8 cellular contexts compared by ENCODE assay signal in genomic region chr12:120264086-120264485, GRCh38. TPM values are rescaled to one million over a fixed set of nuclear protein-coding genes. Genes with fewer than 3 reads are reported as not detected.
A peak's percentile ranks its signal among the peaks of the same experiment; 100 is the strongest.
DNase-seq lines count a peak whose midpoint lies in the region; ATAC-seq and TF ChIP-seq lines count a peak whose summit lies in the region.

No MANE protein-coding gene starts in this region.

- H3K36me3 Mint-ChIP-seq in activated CD4-positive, alpha-beta T cell treated with anti-CD3 and anti-CD28 coated beads for 36 hours (ENCODE audit: low read depth): peaks cover 16% of the 10 kb centered on the region

- peak overlapping the region; percentile 96 for H3K4me3 ChIP-seq in coronary artery
- peak overlapping the region; percentile 75 to 94 (median 89) for H3K4me3 ChIP-seq in tibial nerve

- H3K9me3 Mint-ChIP-seq in activated CD4-positive, alpha-beta T cell treated with anti-CD3 and anti-CD28 coated beads for 36 hours (ENCODE audit: low read depth): no peaks in the 10 kb centered on the region

- H3K9me3 ChIP-seq in tibial nerve: no peaks in the 10 kb centered on the region

- CTCF ChIA-PET in activated CD4-positive, alpha-beta T cell treated with anti-CD3 and anti-CD28 coated beads for 36 hours (lab: Charles Lee): interaction anchor here (0.6 to 24.9 kb wide), 7 partner anchors 9 to 129 kb away, joined by 3 to 518 read pairs (median 5); partner anchors contain the start of gene SIRT4

- no peak for DNase-seq in activated CD4-positive, alpha-beta T cell treated with anti-CD3 and anti-CD28 coated beads for 36 hours
- no peak for DNase-seq in activated CD4-positive, alpha-beta T cell treated with anti-CD3 and anti-CD28 coated beads, Interleukin-2, amount 50 U/mL, for 4 hours
- no peak for DNase-seq in coronary artery (ENCODE audit: low spot score)
- DNase-seq in lung microvascular endothelial cell (ENCODE audit: low read depth in 2 of 2): peak; percentile 27 to 53
- DNase-seq in tibial nerve (ENCODE audit: low spot score in 2 of 2): no peak
- no peak for DNase-seq in NK-92 (lab: John Stamatoyannopoulos, UW; ENCODE audit: unreplicated experiment)
- DNase-seq in central memory CD4-positive, alpha-beta T cell: no peak

- peak overlapping the region; percentile 85 for H3K27ac Mint-ChIP-seq in activated CD4-positive, alpha-beta T cell treated with anti-CD3 and anti-CD28 coated beads for 36 hours

- POLR2A ChIA-PET in activated CD4-positive, alpha-beta T cell treated with anti-CD3 and anti-CD28 coated beads for 36 hours (lab: Charles Lee): interaction anchor here (5.1 to 7.3 kb wide), 3 partner anchors 27 to 63 kb away, joined by 46 to 117 read pairs (median 61); partner anchors contain the start of genes RNU4-1, RNU4-2 and RPLP0

- H3K27me3 Mint-ChIP-seq in activated CD4-positive, alpha-beta T cell treated with anti-CD3 and anti-CD28 coated beads for 36 hours: no peaks in the 10 kb centered on the region

- TF ChIP-seq CTCF in coronary artery (IDR thresholded peaks at IDR 0.05) (no peak), tibial nerve (IDR thresholded peaks at IDR 0.05) (no peak)

- intact Hi-C loops in activated CD4-positive, alpha-beta T cell treated with anti-CD3 and anti-CD28 coated beads for 36 hours (cut with DNase I, micrococcal nuclease): loop anchor here (2.0 kb wide), 2 partner anchors 63 to 145 kb away; partner anchors contain the start of gene RPLP0 (in 1 of the 2)

- 13 to 24% methylated on average over 5 to 6 of the region's 6 CpGs for WGBS in tibial nerve, 2 donors

- H3K36me3 ChIP-seq in tibial nerve: no peaks in the 10 kb centered on the region

- peaks cover 61% of the 10 kb centered on the region for H3K4me1 Mint-ChIP-seq in activated CD4-positive, alpha-beta T cell treated with anti-CD3 and anti-CD28 coated beads for 36 hours

- H3K27me3 ChIP-seq in tibial nerve: no peaks in the 10 kb centered on the region

- no peak for TF ChIP-seq POLR2A in tibial nerve (IDR thresholded peaks at IDR 0.05)

- peaks cover 0 to 65% (median 50%) of the 10 kb centered on the region in 4 donors for H3K4me1 ChIP-seq in tibial nerve

- peak overlapping the region; percentile 95 for H3K4me3 Mint-ChIP-seq in activated CD4-positive, alpha-beta T cell treated with anti-CD3 and anti-CD28 coated beads for 36 hours

- H3K27ac ChIP-seq in coronary artery (peak overlapping the region; percentile 82 to 90), tibial nerve (peak overlapping the region; percentile 83 to 98 (median 96))

- no peak for ATAC-seq in activated CD4-positive, alpha-beta T cell treated with anti-CD3 and anti-CD28 coated beads for 36 hours
- no peak for ATAC-seq in GM18870 (IDR thresholded peaks at IDR 0.05; ENCODE audit: unreplicated experiment)

- TF ChIP-seq EP300 in tibial nerve (IDR thresholded peaks at IDR 0.05): no peak

RNA-seq across cellular contexts. Expression of gene PXN, which starts 1.4 kb away (rescaled TPM):
- total RNA-seq in activated CD4-positive, alpha-beta T cell treated with anti-CD3 and anti-CD28 coated beads for 36 hours: 100 to 1,000 TPM in 1 of 2 experiments, 10 to 100 TPM in 1; 74.5 to 104 TPM
- total RNA-seq in lung microvascular endothelial cell: 52.5 and 56.2 TPM in 2 replicates
- total RNA-seq in tibial nerve: 100 to 1,000 TPM; 217 to 428 (median 330) TPM

RNA-seq across cellular contexts. Expression of gene RNU4-2, which starts 27.6 kb away (rescaled TPM):
- total RNA-seq in activated CD4-positive, alpha-beta T cell treated with anti-CD3 and anti-CD28 coated beads for 36 hours: 1,000 to 10,000 TPM in 1 of 2 experiments, 100 to 1,000 TPM in 1; 385 to 1,689 TPM
- total RNA-seq in lung microvascular endothelial cell (under 0.01 TPM in 2 replicates), tibial nerve (under 1 TPM; under 0.01 TPM)

RNA-seq across cellular contexts. Expression of gene RNU4-1, which starts 29.0 kb away (rescaled TPM):
- total RNA-seq in activated CD4-positive, alpha-beta T cell treated with anti-CD3 and anti-CD28 coated beads for 36 hours: 1,000 to 10,000 TPM in 1 of 2 experiments, 100 to 1,000 TPM in 1; 323 to 1,150 TPM
- total RNA-seq in lung microvascular endothelial cell (under 0.01 TPM in 2 replicates), tibial nerve (under 1 TPM in 3 of 4 donors, not detected in 1; under 0.01 TPM)

RNA-seq across cellular contexts. Expression of gene SIRT4, which starts 38.0 kb away (rescaled TPM):
- 1 to 10 TPM; 2.2 to 4.0 TPM for total RNA-seq in activated CD4-positive, alpha-beta T cell treated with anti-CD3 and anti-CD28 coated beads for 36 hours
- total RNA-seq in lung microvascular endothelial cell: 0.87 and 3.2 TPM in 2 replicates
- total RNA-seq in tibial nerve: 1 to 10 TPM in 3 of 4 donors, under 1 TPM in 1; 0.87 to 5.7 (median 1.9) TPM

Comparison
In these comparisons a context has a peak if more than half of its experiments do, and no peak if none do; other contexts are left out.
1. DNase-seq: peak in lung microvascular endothelial cell (2 of 2); none in activated CD4-positive, alpha-beta T cell treated with anti-CD3 and anti-CD28 coated beads for 36 hours (single experiment), activated CD4-positive, alpha-beta T cell treated with anti-CD3 and anti-CD28 coated beads, Interleukin-2, amount 50 U/mL, for 4 hours (0 of 2), coronary artery (single experiment), tibial nerve (0 of 2), NK-92 (single experiment) and central memory CD4-positive, alpha-beta T cell (single experiment).
2. RNA of gene RNU4-2, which starts 27.6 kb away (total RNA-seq): 385 to 1,689 TPM in activated CD4-positive, alpha-beta T cell treated with anti-CD3 and anti-CD28 coated beads for 36 hours; under 0.01 TPM in lung microvascular endothelial cell and under 0.01 TPM in tibial nerve; every median in the first group is over 100 times any median in the second.
3. RNA of gene RNU4-1, which starts 29.0 kb away (total RNA-seq): 323 to 1,150 TPM in activated CD4-positive, alpha-beta T cell treated with anti-CD3 and anti-CD28 coated beads for 36 hours; under 0.01 TPM in lung microvascular endothelial cell and under 0.01 TPM in tibial nerve; every median in the first group is over 100 times any median in the second.